28 cellular contexts compared by ENCODE assay signal in the genomic region with DNA sequence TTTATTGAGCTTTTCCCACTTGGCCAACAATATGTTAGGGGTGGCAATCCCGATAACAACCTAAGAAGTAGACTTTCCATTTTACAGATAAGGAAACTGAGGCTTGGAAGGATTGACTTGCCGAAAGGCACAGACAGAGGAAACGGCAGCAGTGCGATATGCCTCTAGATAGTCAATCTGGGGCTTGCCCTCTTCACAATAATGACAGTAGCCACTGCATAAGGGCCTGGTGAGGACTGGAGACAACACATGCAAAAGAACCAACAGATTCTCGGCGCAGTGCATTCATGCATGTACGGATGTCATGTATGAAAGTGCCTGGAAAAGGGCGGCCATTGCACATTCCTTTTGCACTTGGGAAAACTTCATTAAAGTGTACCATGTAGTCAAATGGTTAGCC.
DNase-seq lines count a peak whose midpoint lies in the region; ATAC-seq, FAIRE-seq and TF ChIP-seq lines count a peak whose summit lies in the region.
"Had no signal": no experiment of that assay in that cellular context is flagged by ENCODE, and none has a peak within 500 bp of the region (broad histone marks: within the 10 kb centered on the region; RNA-seq: fewer than 3 reads in every experiment).

No MANE protein-coding gene starts in this region.

- H3K27me3 ChIP-seq in Peyer's patch = no peaks in the 10 kb centered on the region
- H3K27me3 ChIP-seq in trophoblast cell (ENCODE audit: insufficient read depth, low read length) = no peaks in the 10 kb centered on the region
- H3K27me3 ChIP-seq: thyroid gland had no signal

- no peak overlapping the region for H4K12ac ChIP-seq in trophoblast cell (ENCODE audit: low read depth, low read length)

- H2BK120ac ChIP-seq in trophoblast cell (ENCODE audit: insufficient read depth, low read length, poor library complexity) = no peak overlapping the region

- H3K18ac ChIP-seq in trophoblast cell (ENCODE audit: low read length) = no peak overlapping the region

- FAIRE-seq in GM19239 (lab: Jason Lieb, UNC) = no peak
- FAIRE-seq: endometrium, GM18507, islet of Langerhans had no signal

- ATAC-seq in activated naive CD8-positive, alpha-beta T cell treated with anti-CD3 and anti-CD28 coated beads, Interleukin-2, amount 10 ng/mL, durations not matched to agents 7 days and 5 days (ENCODE audit: low read depth) = no peak
- no peak for ATAC-seq in naive thymus-derived CD8-positive, alpha-beta T cell
- ATAC-seq: left ventricle myocardium superior, right cardiac atrium had no signal

- H3K27ac ChIP-seq in Peyer's patch (peak overlapping the region; percentile 38 to 65 (median 58)), trophoblast cell (ENCODE audit: low read depth, low read length) (no peak overlapping the region)
- H3K27ac ChIP-seq: thyroid gland had no signal

- peak overlapping the region; percentile 87 for H3K4me3 Mint-ChIP-seq in activated CD4-positive, alpha-beta T cell treated with anti-CD3 and anti-CD28 coated beads, Interleukin-2, amount 10 ng/mL, durations not matched to agents 24 days and 14 days
- peak overlapping the region; percentile 95 for H3K4me3 Mint-ChIP-seq in activated naive CD8-positive, alpha-beta T cell treated with anti-CD3 and anti-CD28 coated beads, Interleukin-2, amount 10 ng/mL, durations not matched to agents 7 days and 5 days
- peak overlapping the region; percentile 58 to 92 (median 84) for H3K4me3 Mint-ChIP-seq in naive thymus-derived CD8-positive, alpha-beta T cell

- H2AFZ ChIP-seq in trophoblast cell (ENCODE audit: insufficient read depth, low read length, poor library complexity) = no peak overlapping the region

- H3K4me1 ChIP-seq in Peyer's patch (no peaks in the 10 kb centered on the region), trophoblast cell (ENCODE audit: control insufficient read depth in 1 of 2, insufficient read depth in 2 of 2, low read length in 2 of 2) (no peaks in the 10 kb centered on the region)

- H3K27me3 Mint-ChIP-seq in activated CD4-positive, alpha-beta T cell treated with anti-CD3 and anti-CD28 coated beads, Interleukin-2, amount 10 ng/mL, durations not matched to agents 24 days and 14 days = no peaks in the 10 kb centered on the region
- H3K27me3 Mint-ChIP-seq in activated naive CD8-positive, alpha-beta T cell treated with anti-CD3 and anti-CD28 coated beads, Interleukin-2, amount 10 ng/mL, durations not matched to agents 7 days and 5 days = no peaks in the 10 kb centered on the region
- no peaks in the 10 kb centered on the region for H3K27me3 Mint-ChIP-seq in naive thymus-derived CD8-positive, alpha-beta T cell
- H3K27me3 Mint-ChIP-seq: IgD-negative memory B cell had no signal

- TF ChIP-seq POLR2A in Peyer's patch (IDR thresholded peaks at IDR 0.05) = no peak

- no peak overlapping the region for H3K14ac ChIP-seq in trophoblast cell (ENCODE audit: low read length)

- H3K36me3 ChIP-seq in Peyer's patch = no peaks in the 10 kb centered on the region
- H3K36me3 ChIP-seq in trophoblast cell (ENCODE audit: control insufficient read depth in 1 of 2, insufficient read depth in 2 of 2, low read length in 2 of 2) = no peaks in the 10 kb centered on the region
- H3K36me3 ChIP-seq: thyroid gland had no signal

- DNase-seq in activated CD4-positive, alpha-beta T cell treated with anti-CD3 and anti-CD28 coated beads, Interleukin-2, amount 10 ng/mL, durations not matched to agents 24 days and 14 days = no peak
- DNase-seq in activated CD4-positive, alpha-beta T cell treated with anti-CD3 and anti-CD28 coated beads for 1 hour = no peak
- DNase-seq in Peyer's patch (no peak), trophoblast cell (no peak), C1 segment of cervical spinal cord (lab: John Stamatoyannopoulos, UW) (no peak), GM19239 (ENCODE audit: insufficient read length, low spot score) (no peak)
- no peak for DNase-seq in activated naive CD8-positive, alpha-beta T cell treated with anti-CD3 and anti-CD28 coated beads, Interleukin-2, amount 10 ng/mL, durations not matched to agents 7 days and 5 days
- DNase-seq in naive thymus-derived CD8-positive, alpha-beta T cell = no peak
- DNase-seq: activated CD8-positive, alpha-beta memory T cell treated with anti-CD3 and anti-CD28 coated beads for 24 hours; activated effector memory CD4-positive, alpha-beta T cell treated with Interleukin-2 at 50 U/mL for 16 hours; cortex of kidney; GDM1; GOT3; left ventricle myocardium superior; midbrain; NCI-H2081 treated with DMSO at 0.1 percent for 48 hours; NCI-H345; NCI-H748 treated with DMSO at 0.1 percent for 48 hours; right cardiac atrium; RPMI8226; stimulated activated CD4-positive, alpha-beta T cell treated with anti-CD3 and anti-CD28 coated beads, Interleukin-12 subunit alpha, Interleukin-12 subunit beta, amount 100 ng/mL, for 4 hours; stimulated activated CD4-positive, alpha-beta T cell treated with anti-CD3 and anti-CD28 coated beads, Interleukin-4, amount 100 ng/mL, for 24 hours; stimulated activated naive CD4-positive, alpha-beta T cell; thyroid gland had no signal

- H3K79me1 ChIP-seq in trophoblast cell (ENCODE audit: low read length) = no peaks in the 10 kb centered on the region

- no peak overlapping the region for H2BK12ac ChIP-seq in trophoblast cell (ENCODE audit: low read length)

- H3K4me3 ChIP-seq in Peyer's patch = peak overlapping the region; percentile 3 to 29 (median 16)
- no peak overlapping the region for H3K4me3 ChIP-seq in trophoblast cell (ENCODE audit: low read depth, low read length)
- H3K4me3 ChIP-seq: thyroid gland had no signal

- no peak overlapping the region for H2BK5ac ChIP-seq in trophoblast cell (ENCODE audit: low read depth, low read length, poor library complexity)

- no peak for TF ChIP-seq CTCF in Peyer's patch (IDR thresholded peaks at IDR 0.05)

- no CpG with 5 or more reads among the region's 8 CpGs for WGBS in trophoblast cell (ENCODE audit: extremely low coverage, insufficient coverage, insufficient read length)

- H3K27ac Mint-ChIP-seq in activated CD4-positive, alpha-beta T cell treated with anti-CD3 and anti-CD28 coated beads, Interleukin-2, amount 10 ng/mL, durations not matched to agents 24 days and 14 days = peak overlapping the region; percentile 92
- H3K27ac Mint-ChIP-seq in activated naive CD8-positive, alpha-beta T cell treated with anti-CD3 and anti-CD28 coated beads, Interleukin-2, amount 10 ng/mL, durations not matched to agents 7 days and 5 days = peak overlapping the region; percentile 92
- peak overlapping the region; percentile 76 to 99 (median 92) for H3K27ac Mint-ChIP-seq in naive thymus-derived CD8-positive, alpha-beta T cell

- H3K4ac ChIP-seq in trophoblast cell (ENCODE audit: low read depth, low read length) = no peak overlapping the region

- H3K9ac ChIP-seq in trophoblast cell (ENCODE audit: low read length) = no peak overlapping the region

- H3K9me3 ChIP-seq in Peyer's patch = no peaks in the 10 kb centered on the region
- no peaks in the 10 kb centered on the region for H3K9me3 ChIP-seq in trophoblast cell (ENCODE audit: insufficient read depth, low read depth, low read length)
- H3K9me3 ChIP-seq: thyroid gland had no signal

- peaks cover 5% of the 10 kb centered on the region for H3K9me3 Mint-ChIP-seq in activated CD4-positive, alpha-beta T cell treated with anti-CD3 and anti-CD28 coated beads, Interleukin-2, amount 10 ng/mL, durations not matched to agents 24 days and 14 days
- H3K9me3 Mint-ChIP-seq in activated naive CD8-positive, alpha-beta T cell treated with anti-CD3 and anti-CD28 coated beads, Interleukin-2, amount 10 ng/mL, durations not matched to agents 7 days and 5 days = peaks cover 1% of the 10 kb centered on the region
- H3K9me3 Mint-ChIP-seq in naive thymus-derived CD8-positive, alpha-beta T cell = no peaks in the 10 kb centered on the region
- H3K9me3 Mint-ChIP-seq: IgD-negative memory B cell had no signal

- no peak overlapping the region for H2AK5ac ChIP-seq in trophoblast cell (ENCODE audit: low read length)

- intact Hi-C loops in activated CD4-positive, alpha-beta T cell treated with anti-CD3 and anti-CD28 coated beads, Interleukin-2, amount 10 ng/mL, durations not matched to agents 24 days and 14 days (cut with micrococcal nuclease) = loop anchor here (5.0 kb wide), 3 partner anchors 36 to 276 kb away; no protein-coding TSS in a partner anchor

- no peak overlapping the region for H4K91ac ChIP-seq in trophoblast cell (ENCODE audit: low read depth, low read length)

- H3K36me3 Mint-ChIP-seq in activated CD4-positive, alpha-beta T cell treated with anti-CD3 and anti-CD28 coated beads, Interleukin-2, amount 10 ng/mL, durations not matched to agents 24 days and 14 days (ENCODE audit: low read depth) = peaks cover 63% of the 10 kb centered on the region
- H3K36me3 Mint-ChIP-seq in activated naive CD8-positive, alpha-beta T cell treated with anti-CD3 and anti-CD28 coated beads, Interleukin-2, amount 10 ng/mL, durations not matched to agents 7 days and 5 days = peaks cover 71% of the 10 kb centered on the region
- peaks cover 8 to 18% (median 9%) of the 10 kb centered on the region in 3 donors for H3K36me3 Mint-ChIP-seq in naive thymus-derived CD8-positive, alpha-beta T cell
- H3K36me3 Mint-ChIP-seq: IgD-negative memory B cell had no signal

- H3K23ac ChIP-seq in trophoblast cell (ENCODE audit: low read length) = no peak overlapping the region

- H3K4me2 ChIP-seq in trophoblast cell (ENCODE audit: low read length) = no peak overlapping the region

- POLR2A ChIA-PET in activated naive CD8-positive, alpha-beta T cell treated with anti-CD3 and anti-CD28 coated beads, Interleukin-2, amount 10 ng/mL, durations not matched to agents 7 days and 5 days (lab: Charles Lee) = interaction anchor here (1.9 to 4.8 kb wide), 6 partner anchors 260 to 957 kb away, joined by 5 to 98 read pairs (median 21); partner anchors contain the start of gene ID2
- POLR2A ChIA-PET in naive thymus-derived CD8-positive, alpha-beta T cell (lab: Charles Lee) = interaction anchor here (0.7 to 4.1 kb wide), 3 partner anchors 161 to 953 kb away, joined by 3 to 31 read pairs (median 25); partner anchors contain the start of gene ID2

- H3K79me2 ChIP-seq in trophoblast cell (ENCODE audit: control insufficient read depth, insufficient read depth, low read length, poor library complexity) = no peaks in the 10 kb centered on the region

- peaks cover 63% of the 10 kb centered on the region for H3K4me1 Mint-ChIP-seq in activated CD4-positive, alpha-beta T cell treated with anti-CD3 and anti-CD28 coated beads, Interleukin-2, amount 10 ng/mL, durations not matched to agents 24 days and 14 days
- peaks cover 58% of the 10 kb centered on the region for H3K4me1 Mint-ChIP-seq in activated naive CD8-positive, alpha-beta T cell treated with anti-CD3 and anti-CD28 coated beads, Interleukin-2, amount 10 ng/mL, durations not matched to agents 7 days and 5 days
- peaks cover 25 to 67% (median 56%) of the 10 kb centered on the region in 4 donors for H3K4me1 Mint-ChIP-seq in naive thymus-derived CD8-positive, alpha-beta T cell
- H3K4me1 Mint-ChIP-seq: IgD-negative memory B cell had no signal

- no peak overlapping the region for H4K8ac ChIP-seq in trophoblast cell (ENCODE audit: low read depth, low read length)
